Comparison of ENCODE assay signal across 8 cellular contexts in genomic region chr15:67065531-67066005, GRCh38. TPM values are rescaled to one million over a fixed set of nuclear protein-coding genes. Genes with fewer than 3 reads are reported as not detected.
DNase-seq lines count a peak whose midpoint lies in the region; ATAC-seq, FAIRE-seq and TF ChIP-seq lines count a peak whose summit lies in the region.

SMAD3 (plus strand) TSS chr15:67065602; CDS start chr15:67066155, 553 bp downstream.

- H3K9ac ChIP-seq in BLaER1 = peak within 1 kb of the TSS; percentile 98

- 0% methylated on average over 6 of the region's 63 CpGs; no CpG with 5 or more reads in 1 of the 2 donors for WGBS in gastroesophageal sphincter (ENCODE audit: low coverage in 1 of 2), 2 donors
- WGBS in suprapubic skin = 0% methylated on average over 4 of the region's 63 CpGs

- peak within 1 kb of the TSS; percentile 91 for H3K4me3 ChIP-seq in BLaER1
- H3K4me3 ChIP-seq in gastroesophageal sphincter = peak within 1 kb of the TSS; percentile 75 to 90
- H3K4me3 ChIP-seq in neutrophil (ENCODE audit: low read depth in 1 of 2, low read length in 1 of 2) = peak within 1 kb of the TSS; percentile 63 to 71
- H3K4me3 ChIP-seq in suprapubic skin = peak within 1 kb of the TSS; percentile 88

- peaks cover 34% of the 10 kb centered on the region for H3K36me3 Mint-ChIP-seq in activated naive CD4-positive, alpha-beta T cell treated with anti-CD3 and anti-CD28 coated beads, Interleukin-2, amount 10 ng/mL, durations not matched to agents 7 days and 5 days

- H3K27ac ChIP-seq in BLaER1 (peak within 1 kb of the TSS; percentile 96), gastroesophageal sphincter (peak within 1 kb of the TSS; percentile 62 to 94 (median 85)), neutrophil (peak within 1 kb of the TSS; percentile 29), suprapubic skin (peak within 1 kb of the TSS; percentile 75)

- peak in 3 of 4 experiments; percentile 23 to 28 (median 23) for TF ChIP-seq CTCF in gastroesophageal sphincter (IDR thresholded peaks at IDR 0.05)
- TF ChIP-seq CTCF in neutrophil (IDR thresholded peaks at IDR 0.05) = no peak
- no peak for TF ChIP-seq CTCF in suprapubic skin (IDR thresholded peaks at IDR 0.05)

- peaks cover 37% of the 10 kb centered on the region for H4K20me1 ChIP-seq in BLaER1

- H3K9me3 ChIP-seq in BLaER1 = no peaks in the 10 kb centered on the region
- H3K9me3 ChIP-seq in gastroesophageal sphincter = no peaks in the 10 kb centered on the region
- no peaks in the 10 kb centered on the region for H3K9me3 ChIP-seq in neutrophil
- H3K9me3 ChIP-seq in suprapubic skin = no peaks in the 10 kb centered on the region

- H3K4me3 Mint-ChIP-seq in activated naive CD4-positive, alpha-beta T cell treated with anti-CD3 and anti-CD28 coated beads, Interleukin-2, amount 10 ng/mL, durations not matched to agents 7 days and 5 days = peak within 1 kb of the TSS; percentile 96

- CTCF ChIA-PET in activated naive CD4-positive, alpha-beta T cell treated with anti-CD3 and anti-CD28 coated beads, Interleukin-2, amount 10 ng/mL, durations not matched to agents 7 days and 5 days (lab: Charles Lee) = interaction anchor here (0.7 to 1.9 kb wide), 7 partner anchors 16 to 117 kb away, joined by 3 to 6 read pairs (median 4); no protein-coding TSS in a partner anchor

- H3K4me2 ChIP-seq in BLaER1 = peak within 1 kb of the TSS; percentile 98

- peak; percentile 43 for ATAC-seq in HG03571 (IDR thresholded peaks at IDR 0.05; ENCODE audit: unreplicated experiment)
- peak; percentile 95 for ATAC-seq in gastroesophageal sphincter

- H3K27me3 ChIP-seq in BLaER1 (no peaks in the 10 kb centered on the region), gastroesophageal sphincter (no peaks in the 10 kb centered on the region), neutrophil (peaks cover 38% of the 10 kb centered on the region), suprapubic skin (no peaks in the 10 kb centered on the region)

- H3K4me1 ChIP-seq in BLaER1 = peaks cover 47% of the 10 kb centered on the region
- peaks cover 0 to 49% (median 21%) of the 10 kb centered on the region in 3 donors for H3K4me1 ChIP-seq in gastroesophageal sphincter
- H3K4me1 ChIP-seq in neutrophil (ENCODE audit: control insufficient read depth in 1 of 2, insufficient read depth in 1 of 2, low read depth in 1 of 2, low read length in 1 of 2) = peaks cover 32 to 34% of the 10 kb centered on the region in 2 experiments
- H3K4me1 ChIP-seq in suprapubic skin = peaks cover 47% of the 10 kb centered on the region

- FAIRE-seq in GM19239 (lab: Jason Lieb, UNC) = no peak

- in situ Hi-C loops in SK-MEL-5 (cut with HindIII; ENCODE audit: low pct_unique_long_range_greater_than_20kb, low sequenced_read_pairs) = no loop called here

- H3K27me3 Mint-ChIP-seq in activated naive CD4-positive, alpha-beta T cell treated with anti-CD3 and anti-CD28 coated beads, Interleukin-2, amount 10 ng/mL, durations not matched to agents 7 days and 5 days = peaks cover 25% of the 10 kb centered on the region

- peak; percentile 85 for DNase-seq in GM19239 (ENCODE audit: insufficient read length, low spot score)
- DNase-seq in SK-MEL-5 (ENCODE audit: low read depth, low spot score) = peak; percentile 80
- DNase-seq in activated naive CD4-positive, alpha-beta T cell treated with anti-CD3 and anti-CD28 coated beads, Interleukin-2, amount 10 ng/mL, durations not matched to agents 7 days and 5 days = peak; percentile 89
- DNase-seq in suprapubic skin (ENCODE audit: low spot score in 2 of 2) = peak; percentile 92 to 95

- TF ChIP-seq EP300 in gastroesophageal sphincter (IDR thresholded peaks at IDR 0.05) = no peak
- no peak for TF ChIP-seq EP300 in suprapubic skin (IDR thresholded peaks at IDR 0.05)

- H3K9me3 Mint-ChIP-seq in activated naive CD4-positive, alpha-beta T cell treated with anti-CD3 and anti-CD28 coated beads, Interleukin-2, amount 10 ng/mL, durations not matched to agents 7 days and 5 days = no peaks in the 10 kb centered on the region

- peaks cover 59% of the 10 kb centered on the region for H3K4me1 Mint-ChIP-seq in activated naive CD4-positive, alpha-beta T cell treated with anti-CD3 and anti-CD28 coated beads, Interleukin-2, amount 10 ng/mL, durations not matched to agents 7 days and 5 days

- peak within 1 kb of the TSS; percentile 88 for H3K27ac Mint-ChIP-seq in activated naive CD4-positive, alpha-beta T cell treated with anti-CD3 and anti-CD28 coated beads, Interleukin-2, amount 10 ng/mL, durations not matched to agents 7 days and 5 days

- peaks cover 13% of the 10 kb centered on the region; the same call in 1 of the 2 replicates for H3K36me3 ChIP-seq in BLaER1
- H3K36me3 ChIP-seq in gastroesophageal sphincter = no peaks in the 10 kb centered on the region
- H3K36me3 ChIP-seq in neutrophil = no peaks in the 10 kb centered on the region
- H3K36me3 ChIP-seq in suprapubic skin = no peaks in the 10 kb centered on the region

- TF ChIP-seq POLR2A in gastroesophageal sphincter (IDR thresholded peaks at IDR 0.05) (peak; percentile 84 to 92), suprapubic skin (IDR thresholded peaks at IDR 0.05) (peak; percentile 28 to 82)

RNA-seq across cellular contexts. Expression of gene SMAD3, which starts in this region (rescaled TPM):
- 5.6 and 13.0 TPM in 2 replicates for total RNA-seq in SK-MEL-5 (2014; rRNA removed; shearing (Covaris generic))
- 21.5 and 26.8 TPM in 2 replicates for polyA plus RNA-seq in SK-MEL-5 (2015; cell fraction: cytosol; rRNA removed)
- polyA plus RNA-seq in SK-MEL-5 (2015; cell fraction: nucleus; rRNA removed) = 30.8 and 56.3 TPM in 2 replicates
- total RNA-seq in gastroesophageal sphincter = 10 to 100 TPM; 19.8 to 30.6 (median 25.9) TPM
- 10 to 100 TPM; 41.9 to 94.9 (median 56.1) TPM for total RNA-seq in suprapubic skin

Comparison
In these comparisons a context has a peak if more than half of its experiments do, and no peak if none do; other contexts are left out.
1. Peak in every context shown above with its lines: DNase-seq, ATAC-seq, H3K4me3 ChIP-seq and H3K27ac ChIP-seq.
2. H3K27ac ChIP-seq: peak in every context shown above with its lines; median percentile 96 in BLaER1; 85 in gastroesophageal sphincter; 75 in suprapubic skin; 29 in neutrophil.
3. CTCF ChIP-seq: peak in gastroesophageal sphincter (3 of 4); none in neutrophil (single experiment) and suprapubic skin (0 of 2).